19 cellular contexts compared by ENCODE assay signal in genomic region chr2:201322772-201323171, GRCh38. TPM values are rescaled to one million over a fixed set of nuclear protein-coding genes. Genes with fewer than 3 reads are reported as not detected.
DNase-seq lines count a peak whose midpoint lies in the region; ATAC-seq, FAIRE-seq and TF ChIP-seq lines count a peak whose summit lies in the region.
"Had no signal": no experiment of that assay in that cellular context is flagged by ENCODE, and none has a peak within 500 bp of the region (broad histone marks: within the 10 kb centered on the region; RNA-seq: fewer than 3 reads in every experiment).

No MANE protein-coding gene starts in this region.

- H3K27ac ChIP-seq in HEK293 (ENCODE audit: extremely low read depth, low read depth, low read length) (no peak overlapping the region), K562 (ENCODE audit: extremely low read depth, low read depth, low read length) (no peak overlapping the region)

- H3K9me3 ChIP-seq in HEK293 (ENCODE audit: control insufficient read depth, insufficient read depth, low read depth, low read length) (no peaks in the 10 kb centered on the region), K562 (replicated peaks; ENCODE audit: control insufficient read depth, insufficient read depth, low read depth, low read length) (no peaks in the 10 kb centered on the region)

- FAIRE-seq in G401.6 (lab: Jason Lieb, UNC) (peak; percentile 31), K562 (lab: Jason Lieb, UNC) (no peak)
- FAIRE-seq: GM12891, GM18507 had no signal

- TF ChIP-seq CTCF in HEK293 (tag by site-specific recombination; IDR thresholded peaks at IDR 0.05) (no peak), K562 (IDR thresholded peaks at IDR 0.05 in 2 of 3, conservative IDR thresholded peaks at IDR 0.05 in 1 of 3; ENCODE audit: insufficient read depth in 2 of 3, low read depth in 1 of 3, low read length in 3 of 3) (no peak), MCF 10A (IDR thresholded peaks at IDR 0.05; ENCODE audit: unreplicated experiment) (no peak)

- CTCF ChIA-PET in HEK293 (lab: Yijun Ruan, JAX) (no interaction called here), K562 (lab: Yijun Ruan, JAX; ENCODE audit: low intra/inter-chr PET ratio) (no interaction called here), MCF 10A (lab: Yijun Ruan, JAX) (no interaction called here)

- ATAC-seq in K562, result no peak
- ATAC-seq: GM23338, HCT116 had no signal

- H4K20me1 ChIP-seq in K562 (replicated peaks; ENCODE audit: control insufficient read depth, insufficient read depth, low read length), result no peaks in the 10 kb centered on the region

- no peak for TF ChIP-seq POLR2A in K562 (conservative IDR thresholded peaks at IDR 0.05)

- H3K36me3 Mint-ChIP-seq in MCF 10A (ENCODE audit: insufficient read depth, unreplicated experiment), result peaks cover 7% of the 10 kb centered on the region

- BruUV-seq in K562 (replicated peaks; lab: Mats Ljungman, UMichigan), result no TSS peak
- no TSS peak for BruUV-seq in MCF 10A (replicated peaks; lab: Mats Ljungman, UMichigan)

- no peak overlapping the region for H3K9ac ChIP-seq in K562 (ENCODE audit: insufficient read depth in 1 of 2, low read depth in 2 of 2, low read length in 2 of 2)

- no peak overlapping the region for H3K4me2 ChIP-seq in K562 (ENCODE audit: insufficient read depth, low read length)
- H3K4me2 ChIP-seq: GM23338 had no signal

- DNase-seq in K562 (ENCODE audit: extremely low read depth in 1 of 4, low spot score in 3 of 4) (no peak), NCI-H226 (no peak), MCF 10A (ENCODE audit: unreplicated experiment) (no peak), activated gamma-delta T cell (lab: John Stamatoyannopoulos, UW) (no peak)
- DNase-seq: C1 segment of cervical spinal cord; Calu3; CD4-positive, alpha-beta memory T cell; COR-L47; DND-41; GF-D8; H9; HFFc6 had no signal

- intact Hi-C loops in K562 (cut with micrococcal nuclease), result no loop called here
- intact Hi-C loops in MCF 10A (cut with micrococcal nuclease), result no loop called here

- no peaks in the 10 kb centered on the region for H3K79me2 ChIP-seq in K562 (ENCODE audit: control insufficient read depth, insufficient read depth, low read length)

- no peaks in the 10 kb centered on the region for H3K9me1 ChIP-seq in K562 (ENCODE audit: control insufficient read depth, insufficient read depth, low read length)

- peaks cover 20% of the 10 kb centered on the region for H3K9me3 Mint-ChIP-seq in MCF 10A (ENCODE audit: unreplicated experiment)

- no peak for TF ChIP-seq RAD21 in K562 (CRISPR knock-in tag; conservative IDR thresholded peaks at IDR 0.05 in 1 of 2, IDR thresholded peaks at IDR 0.05 in 1 of 2)

- H2AFZ ChIP-seq in K562 (ENCODE audit: low read depth, low read length), result no peak overlapping the region
- H2AFZ ChIP-seq: GM23338 had no signal

- no peaks in the 10 kb centered on the region for H3K27me3 ChIP-seq in K562 (ENCODE audit: control insufficient read depth in 2 of 2, insufficient read depth in 2 of 2, low read length in 2 of 2)

- POLR2A ChIA-PET in HEK293 (lab: Yijun Ruan, JAX) (no interaction called here), K562 (lab: Yijun Ruan, JAX) (interaction anchor here (1.2 kb wide), 1 partner anchor 14 kb away, joined by 4 read pairs; no protein-coding TSS in a partner anchor), MCF 10A (lab: Yijun Ruan, JAX) (interaction anchor here (1.5 kb wide), 1 partner anchor 25 kb away, joined by 3 read pairs; no protein-coding TSS in a partner anchor)

- no peaks in the 10 kb centered on the region for H3K27me3 Mint-ChIP-seq in MCF 10A (ENCODE audit: insufficient read depth, unreplicated experiment)
- H3K27me3 Mint-ChIP-seq: CD4-positive, alpha-beta memory T cell had no signal

- H3K4me3 Mint-ChIP-seq in MCF 10A (ENCODE audit: unreplicated experiment), result no peak overlapping the region
- H3K4me3 Mint-ChIP-seq: CD4-positive, alpha-beta memory T cell; GM23338; H9; HFFc6 had no signal

- H3K36me3 ChIP-seq in HEK293 (ENCODE audit: control insufficient read depth in 2 of 2, insufficient read depth in 1 of 2, low read length in 2 of 2), result no peaks in the 10 kb centered on the region
- H3K36me3 ChIP-seq in K562 (ENCODE audit: control insufficient read depth, insufficient read depth, low read length), result no peaks in the 10 kb centered on the region

- no peak for TF ChIP-seq EP300 in K562 (IDR thresholded peaks at IDR 0.05; ENCODE audit: low read length)

- no peak overlapping the region for H3K4me3 ChIP-seq in HEK293 (ENCODE audit: low read depth, low read length)
- no peak overlapping the region for H3K4me3 ChIP-seq in K562
- H3K4me3 ChIP-seq: GM23338 had no signal

- in situ Hi-C loops in K562 (cut with MboI), result no loop called here

- no peaks in the 10 kb centered on the region for H3K4me1 Mint-ChIP-seq in MCF 10A (ENCODE audit: insufficient read depth, unreplicated experiment)
- H3K4me1 Mint-ChIP-seq: GM23338, H9 had no signal

- H3K27ac Mint-ChIP-seq in MCF 10A (ENCODE audit: low read depth, unreplicated experiment), result no peak overlapping the region
- H3K27ac Mint-ChIP-seq: GM23338, H9, HFFc6 had no signal

- H3K4me1 ChIP-seq in HEK293 (ENCODE audit: control insufficient read depth, insufficient read depth, low read length) (no peaks in the 10 kb centered on the region), K562 (replicated peaks in 1 of 2; ENCODE audit: control insufficient read depth in 2 of 2, insufficient read depth in 2 of 2, low read length in 2 of 2) (no peaks in the 10 kb centered on the region)

TF ChIP-seq in HEK293, 187 proteins besides CTCF, POLR2A, EP300 and RAD21:
- no peak for TF ChIP-seq ZNF132 (tag by site-specific recombination; IDR thresholded peaks at IDR 0.05; ENCODE audit: borderline replicate concordance)
- no peak for TF ChIP-seq KLF7 (tag by site-specific recombination; IDR thresholded peaks at IDR 0.05; ENCODE audit: borderline replicate concordance)
- TF ChIP-seq ZNF341 (tag by site-specific recombination; IDR thresholded peaks at IDR 0.05; ENCODE audit: low read depth), result no peak
- TF ChIP-seq SETDB1 (IDR thresholded peaks at IDR 0.05; ENCODE audit: insufficient read length, low read length), result peak; percentile 41
- TF ChIP-seq ZNF561 (tag by site-specific recombination; IDR thresholded peaks at IDR 0.05; ENCODE audit: borderline replicate concordance), result no peak
- no peak for TF ChIP-seq ZNF623 (tag by site-specific recombination; IDR thresholded peaks at IDR 0.05)

TF ChIP-seq in K562, 482 proteins besides CTCF, POLR2A, EP300 and RAD21:
- TF ChIP-seq KDM2B (CRISPR knock-in tag; IDR thresholded peaks at IDR 0.05), result no peak
- TF ChIP-seq, protein P1, sequence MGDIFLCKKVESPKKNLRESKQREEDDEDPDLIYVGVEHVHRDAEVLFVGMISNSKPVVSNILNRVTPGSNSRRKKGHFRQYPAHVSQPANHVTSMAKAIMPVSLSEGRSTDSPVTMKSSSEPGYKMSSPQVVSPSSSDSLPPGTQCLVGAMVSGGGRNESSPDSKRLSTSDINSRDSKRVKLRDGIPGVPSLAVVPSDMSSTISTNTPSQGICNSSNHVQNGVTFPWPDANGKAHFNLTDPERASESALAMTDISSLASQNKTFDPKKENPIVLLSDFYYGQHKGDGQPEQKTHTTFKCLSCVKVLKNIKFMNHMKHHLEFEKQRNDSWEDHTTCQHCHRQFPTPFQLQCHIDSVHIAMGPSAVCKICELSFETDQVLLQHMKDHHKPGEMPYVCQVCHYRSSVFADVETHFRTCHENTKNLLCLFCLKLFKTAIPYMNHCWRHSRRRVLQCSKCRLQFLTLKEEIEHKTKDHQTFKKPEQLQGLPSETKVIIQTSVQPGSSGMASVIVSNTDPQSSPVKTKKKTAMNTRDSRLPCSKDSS (IDR thresholded peaks at IDR 0.05; ENCODE audit: low read depth, partially characterized antibody), result peak; percentile 60
- TF ChIP-seq MBD2 (IDR thresholded peaks at IDR 0.05; ENCODE audit: borderline replicate concordance, low read depth), result no peak
- TF ChIP-seq ELF1 (tag; IDR thresholded peaks at IDR 0.05), result no peak
- TF ChIP-seq ZBTB26 (CRISPR knock-in tag; IDR thresholded peaks at IDR 0.05), result no peak
- TF ChIP-seq FIP1L1 (IDR thresholded peaks at IDR 0.05; ENCODE audit: low read depth, low read length, poor library complexity, severe bottlenecking), result no peak
- peak; percentile 42; the same call in 1 of the 2 replicates for TF ChIP-seq TRIM28 (IDR thresholded peaks at IDR 0.05)
- TF ChIP-seq RBM22 (IDR thresholded peaks at IDR 0.05; ENCODE audit: low read depth, low read length, poor library complexity, severe bottlenecking), result no peak
TF ChIP-seq in K562: peak in this region for 2.

RNA-seq across cellular contexts. Expression of gene FLACC1, which starts 34.4 kb away (rescaled TPM):
- 0.19 and 2.0 TPM in 2 replicates for total RNA-seq in K562 (2011; cell fraction: chromatin; rRNA removed; ENCODE audit: low replicate concordance)
- not detected in 2 replicates for total RNA-seq in K562 (2011; cell fraction: nucleolus; rRNA removed)
- not detected in 2 replicates for total RNA-seq in K562 (2011; cell fraction: nucleoplasm; rRNA removed)
- total RNA-seq in K562 (2014; rRNA removed) (0.20 and 0.68 TPM in 2 replicates), K562 (2014; rRNA removed; fragmentation: Illumina TruSeq; extraction: Trizol) (0.22 and 0.61 TPM in 2 replicates), K562 (2015; rRNA removed; fragmentation: Illumina TruSeq; extraction: Trizol) (0.07 and 0.53 TPM in 2 replicates), K562 (2021) (0.20 and 0.35 TPM in 2 replicates), MCF 10A (2022) (0.74 and 1.1 TPM in 2 replicates)
- polyA plus RNA-seq in K562 (2011; rRNA removed) (0.41 TPM in 1 of 2 replicates, not detected in the other), K562 (2014; fragmentation: Illumina TruSeq; extraction: Trizol) (0.26 and 0.27 TPM in 2 replicates), K562 (2014; fragmentation: Nextera tagmentation; extraction: Ambion mirVana) (under 1 TPM in 1 of 2 experiments, not detected in 1; 0.10 TPM), K562 (2014; rRNA removed) (0.09 and 0.20 TPM in 2 replicates)
- not detected in 2 replicates for polyA plus RNA-seq in K562 (2011; cell fraction: cytosol; rRNA removed)
- polyA plus RNA-seq in K562 (2011; cell fraction: nucleus; rRNA removed), result 0.07 and 0.81 TPM in 2 replicates
- polyA plus RNA-seq in K562 (2012), result 0.08 and 0.47 TPM in 2 replicates
- polyA minus RNA-seq in K562 (2011; rRNA and poly(A)+ RNA removed), result 0.48 TPM in 1 of 2 replicates, not detected in the other
- not detected in 2 replicates for polyA minus RNA-seq in K562 (2011; cell fraction: cytosol; rRNA and poly(A)+ RNA removed)
- 0.27 and 0.44 TPM in 2 replicates for polyA minus RNA-seq in K562 (2011; cell fraction: nucleus; rRNA and poly(A)+ RNA removed)
- total RNA-seq: A172 had no signal
